In the genomic region with DNA sequence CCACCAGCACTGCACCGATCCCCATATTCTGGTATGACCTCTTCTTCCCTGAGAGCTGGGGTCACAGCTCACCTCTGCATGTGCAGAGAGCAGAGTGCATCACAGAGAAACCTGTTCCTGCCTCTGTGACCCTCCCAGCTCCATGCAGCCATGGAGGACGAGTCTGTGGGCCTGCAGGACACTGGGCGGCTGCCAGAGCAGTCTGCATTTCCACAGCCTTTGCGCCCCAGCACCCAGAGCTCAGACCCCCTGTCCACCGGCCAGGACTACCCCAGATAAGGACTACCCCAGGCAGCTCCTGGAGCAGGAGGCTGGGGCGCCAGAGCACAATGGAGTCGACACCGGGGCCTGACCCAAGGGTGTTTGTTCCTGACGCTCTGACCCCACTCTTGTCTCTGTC, we compare ENCODE assay signal across 30 cellular contexts.
"Had no signal": no experiment of that assay in that cellular context is flagged by ENCODE, and none has a peak within 500 bp of the region (broad histone marks: within the 10 kb centered on the region; RNA-seq: fewer than 3 reads in every experiment).

No MANE protein-coding gene starts in this region.

- H3K27me3 Mint-ChIP-seq: activated B cell treated with CpG ODN at 0.5 μM for 24 hours; activated CD4-positive, alpha-beta memory T cell treated with anti-CD3 and anti-CD28 coated beads, Interleukin-2, amount 10 ng/mL, durations not matched to agents 7 days and 5 days; activated CD4-positive, alpha-beta T cell treated with anti-CD3 and anti-CD28 coated beads for 36 hours; activated CD4-positive, alpha-beta T cell treated with anti-CD3 and anti-CD28 coated beads, Interleukin-2, amount 10 ng/mL, durations not matched to agents 7 days and 5 days; activated naive CD4-positive, alpha-beta T cell treated with anti-CD3 and anti-CD28 coated beads, Interleukin-2, amount 10 ng/mL, durations not matched to agents 7 days and 5 days; activated naive CD8-positive, alpha-beta T cell treated with anti-CD3 and anti-CD28 coated beads, Interleukin-2, amount 10 ng/mL, durations not matched to agents 7 days and 5 days; activated T-cell treated with anti-CD3 and anti-CD28 coated beads, Interleukin-2, amount 50 U/mL, for 24 hours; T-helper 17 cell had no signal

- H3K4me1 ChIP-seq: ascending aorta, breast epithelium, colonic mucosa had no signal

- H3K27ac Mint-ChIP-seq: activated B cell treated with CpG ODN at 0.5 μM for 24 hours; activated CD4-positive, alpha-beta memory T cell treated with anti-CD3 and anti-CD28 coated beads, Interleukin-2, amount 10 ng/mL, durations not matched to agents 7 days and 5 days; activated CD4-positive, alpha-beta T cell treated with anti-CD3 and anti-CD28 coated beads for 36 hours; activated CD4-positive, alpha-beta T cell treated with anti-CD3 and anti-CD28 coated beads, Interleukin-2, amount 10 ng/mL, durations not matched to agents 7 days and 5 days; activated naive CD4-positive, alpha-beta T cell treated with anti-CD3 and anti-CD28 coated beads, Interleukin-2, amount 10 ng/mL, durations not matched to agents 7 days and 5 days; activated naive CD8-positive, alpha-beta T cell treated with anti-CD3 and anti-CD28 coated beads, Interleukin-2, amount 10 ng/mL, durations not matched to agents 7 days and 5 days; activated T-cell treated with anti-CD3 and anti-CD28 coated beads, Interleukin-2, amount 50 U/mL, for 24 hours; activated T-cell treated with anti-CD3 and anti-CD28 coated beads, Interleukin-2, amount 50 U/mL, for 72 hours; brain; T-helper 17 cell; T-helper 2 cell treated with Interferon-gamma antibody and Interleukin-4, amounts not matched to agents 5 μg/mL and 100 μg/mL, for 36 hours had no signal

- H3K36me3 Mint-ChIP-seq: activated naive CD4-positive, alpha-beta T cell treated with anti-CD3 and anti-CD28 coated beads, Interleukin-2, amount 10 ng/mL, durations not matched to agents 7 days and 5 days; activated naive CD8-positive, alpha-beta T cell treated with anti-CD3 and anti-CD28 coated beads, Interleukin-2, amount 10 ng/mL, durations not matched to agents 7 days and 5 days; brain had no signal

- H3K9me3 Mint-ChIP-seq: brain had no signal

- H3K27me3 ChIP-seq: ascending aorta, breast epithelium, cardiac muscle cell, colonic mucosa had no signal

- H3K9me3 ChIP-seq: ascending aorta, breast epithelium, colonic mucosa had no signal

- H3K27ac ChIP-seq: ascending aorta, breast epithelium, cardiac muscle cell, colonic mucosa, WERI-Rb-1 had no signal

- H3K4me3 Mint-ChIP-seq: activated B cell treated with CpG ODN at 0.5 μM for 24 hours; activated CD4-positive, alpha-beta memory T cell treated with anti-CD3 and anti-CD28 coated beads, Interleukin-2, amount 10 ng/mL, durations not matched to agents 7 days and 5 days; activated CD4-positive, alpha-beta T cell treated with anti-CD3 and anti-CD28 coated beads for 36 hours; activated CD4-positive, alpha-beta T cell treated with anti-CD3 and anti-CD28 coated beads, Interleukin-2, amount 10 ng/mL, durations not matched to agents 7 days and 5 days; activated naive CD4-positive, alpha-beta T cell treated with anti-CD3 and anti-CD28 coated beads, Interleukin-2, amount 10 ng/mL, durations not matched to agents 7 days and 5 days; activated naive CD8-positive, alpha-beta T cell treated with anti-CD3 and anti-CD28 coated beads, Interleukin-2, amount 10 ng/mL, durations not matched to agents 7 days and 5 days; activated T-cell treated with anti-CD3 and anti-CD28 coated beads, Interleukin-2, amount 50 U/mL, for 24 hours; activated T-cell treated with anti-CD3 and anti-CD28 coated beads, Interleukin-2, amount 50 U/mL, for 72 hours; brain; T-helper 17 cell; T-helper 2 cell treated with Interferon-gamma antibody and Interleukin-4, amounts not matched to agents 5 μg/mL and 100 μg/mL, for 36 hours had no signal

- H3K36me3 ChIP-seq: ascending aorta, breast epithelium, cardiac muscle cell, colonic mucosa, WERI-Rb-1 had no signal

- DNase-seq: activated B cell treated with CpG ODN at 0.5 μM for 24 hours; activated CD4-positive, alpha-beta memory T cell treated with anti-CD3 and anti-CD28 coated beads, Interleukin-2, amount 10 ng/mL, durations not matched to agents 7 days and 5 days; activated CD4-positive, alpha-beta T cell treated with anti-CD3 and anti-CD28 coated beads for 36 hours; activated CD4-positive, alpha-beta T cell treated with anti-CD3 and anti-CD28 coated beads, Interleukin-2, amount 10 ng/mL, durations not matched to agents 7 days and 5 days; activated CD4-positive, alpha-beta T cell treated with anti-CD3 and anti-CD28 coated beads, Interleukin-2, amount 50 U/mL, for 4 hours; activated CD4-positive, CD25-positive, alpha-beta regulatory T cell treated with anti-CD3 and anti-CD28 coated beads, Interleukin-2, amount 50 U/mL, for 72 hours; activated CD8-positive, alpha-beta memory T cell treated with anti-CD3 and anti-CD28 coated beads, Interleukin-2, amount 50 U/mL, for 48 hours; activated gamma-delta T cell; activated naive CD4-positive, alpha-beta T cell; activated naive CD4-positive, alpha-beta T cell treated with anti-CD3 and anti-CD28 coated beads, Interleukin-2, amount 10 ng/mL, durations not matched to agents 7 days and 5 days; activated naive CD8-positive, alpha-beta T cell treated with anti-CD3 and anti-CD28 coated beads, Interleukin-2, amount 10 ng/mL, durations not matched to agents 7 days and 5 days; activated T-cell treated with anti-CD3 and anti-CD28 coated beads for 4 hours; activated T-cell treated with anti-CD3 and anti-CD28 coated beads, Interleukin-2, amount 50 U/mL, for 24 hours; activated T-cell treated with anti-CD3 and anti-CD28 coated beads, Interleukin-2, amount 50 U/mL, for 72 hours; central memory CD4-positive, alpha-beta T cell; cerebellar nuclear complex; colonic mucosa; effector CD8-positive, alpha-beta T cell; foreskin fibroblast; T-helper 1 cell; T-helper 17 cell; T1000; WERI-Rb-1 had no signal

- ATAC-seq: activated CD4-positive, alpha-beta T cell treated with anti-CD3 and anti-CD28 coated beads for 36 hours; activated naive CD4-positive, alpha-beta T cell treated with anti-CD3 and anti-CD28 coated beads, Interleukin-2, amount 50 U/mL, for 72 hours; activated T-cell treated with anti-CD3 and anti-CD28 coated beads, Interleukin-2, amount 50 U/mL, for 72 hours; esophagus mucosa; T-helper 17 cell had no signal

- H3K4me3 ChIP-seq: ascending aorta, breast epithelium, cardiac muscle cell, colonic mucosa had no signal

- H3K4me1 Mint-ChIP-seq: activated B cell treated with CpG ODN at 0.5 μM for 24 hours; activated CD4-positive, alpha-beta memory T cell treated with anti-CD3 and anti-CD28 coated beads, Interleukin-2, amount 10 ng/mL, durations not matched to agents 7 days and 5 days; activated CD4-positive, alpha-beta T cell treated with anti-CD3 and anti-CD28 coated beads for 36 hours; activated CD4-positive, alpha-beta T cell treated with anti-CD3 and anti-CD28 coated beads, Interleukin-2, amount 10 ng/mL, durations not matched to agents 7 days and 5 days; activated naive CD4-positive, alpha-beta T cell treated with anti-CD3 and anti-CD28 coated beads, Interleukin-2, amount 10 ng/mL, durations not matched to agents 7 days and 5 days; activated naive CD8-positive, alpha-beta T cell treated with anti-CD3 and anti-CD28 coated beads, Interleukin-2, amount 10 ng/mL, durations not matched to agents 7 days and 5 days; T-helper 17 cell had no signal
